In genomic region chr1:156505679-156506298, GRCh38 we compare ENCODE assay signal across 9 cellular contexts. TPM values are rescaled to one million over a fixed set of nuclear protein-coding genes. Genes with fewer than 3 reads are reported as not detected.
A peak's percentile ranks its signal among the peaks of the same experiment; 100 is the strongest.
DNase-seq lines count a peak whose midpoint lies in the region; ATAC-seq, FAIRE-seq and TF ChIP-seq lines count a peak whose summit lies in the region.
"Had no signal": no experiment of that assay in that cellular context is flagged by ENCODE, and none has a peak within 500 bp of the region (broad histone marks: within the 10 kb centered on the region; RNA-seq: fewer than 3 reads in every experiment).

No MANE protein-coding gene starts in this region.

- H3K36me3 ChIP-seq in cardiac muscle cell (no peaks in the 10 kb centered on the region), K562 (ENCODE audit: control insufficient read depth, insufficient read depth, low read length) (no peaks in the 10 kb centered on the region), mucosa of stomach (ENCODE audit: control insufficient read depth, insufficient read depth, low read length) (no peaks in the 10 kb centered on the region), upper lobe of left lung (no peaks in the 10 kb centered on the region)

- FAIRE-seq in K562 (lab: Jason Lieb, UNC): no peak
- FAIRE-seq: D721Med had no signal

- BruUV-seq in K562 (replicated peaks; lab: Mats Ljungman, UMichigan): no TSS peak

- H3K9ac ChIP-seq in K562 (ENCODE audit: insufficient read depth in 1 of 2, low read depth in 2 of 2, low read length in 2 of 2) (peak overlapping the region; percentile 63 to 87; a peak in 3 of 4 replicates), mucosa of stomach (ENCODE audit: low read length) (peak overlapping the region; percentile 65)

- no peak for ATAC-seq in left cardiac atrium
- ATAC-seq in K562: no peak
- no peak for ATAC-seq in upper lobe of left lung (ENCODE audit: low FRiP score in 2 of 2)
- no peak for ATAC-seq in GM19397 (IDR thresholded peaks at IDR 0.05; ENCODE audit: unreplicated experiment)

- H3K4me3 ChIP-seq in cardiac muscle cell (no peak overlapping the region), K562 (no peak overlapping the region), mucosa of stomach (ENCODE audit: low read length) (no peak overlapping the region), upper lobe of left lung (peak overlapping the region in 3 of 4 donors; percentile 14 to 46 (median 37))

- in situ Hi-C loops in K562 (cut with MboI): no loop called here

- H3K4me1 ChIP-seq in cardiac muscle cell (ENCODE audit: low read depth) (peaks cover 54% of the 10 kb centered on the region), K562 (replicated peaks in 1 of 2; ENCODE audit: control insufficient read depth in 2 of 2, insufficient read depth in 2 of 2, low read length in 2 of 2) (peaks cover 46 to 52% of the 10 kb centered on the region in 2 experiments), mucosa of stomach (ENCODE audit: control insufficient read depth, insufficient read depth, low read length) (peaks cover 61% of the 10 kb centered on the region), upper lobe of left lung (peaks cover 66 to 84% (median 72%) of the 10 kb centered on the region in 4 donors)

- POLR2A ChIA-PET in K562 (lab: Yijun Ruan, JAX): interaction anchor here (1.1 to 1.2 kb wide), 2 partner anchors 11 to 14 kb away, joined by 4 read pairs; no protein-coding TSS in a partner anchor

- TF ChIP-seq RAD21 in K562 (CRISPR knock-in tag; conservative IDR thresholded peaks at IDR 0.05 in 1 of 2, IDR thresholded peaks at IDR 0.05 in 1 of 2): no peak

- H3K9me1 ChIP-seq in K562 (ENCODE audit: control insufficient read depth, insufficient read depth, low read length): peaks cover 3% of the 10 kb centered on the region

- DNase-seq in cardiac muscle cell (ENCODE audit: low read depth in 1 of 2, low spot score in 1 of 2) (no peak), left cardiac atrium (no peak), K562 (ENCODE audit: extremely low read depth in 1 of 4, low spot score in 3 of 4) (no peak), upper lobe of left lung (no peak), EL (no peak), NCI-H226 (no peak)

- WGBS in K562 (ENCODE audit: insufficient coverage, low coverage, missing lambda C conversion rate): 70% methylated on average over 20 of the region's 21 CpGs
- 77 to 79% methylated on average over 21 of the region's 21 CpGs for WGBS in upper lobe of left lung, 2 donors

- TF ChIP-seq CTCF in cardiac muscle cell (IDR thresholded peaks at IDR 0.05; ENCODE audit: low read depth, low read length): no peak
- TF ChIP-seq CTCF in K562 (IDR thresholded peaks at IDR 0.05 in 2 of 3, conservative IDR thresholded peaks at IDR 0.05 in 1 of 3; ENCODE audit: insufficient read depth in 2 of 3, low read depth in 1 of 3, low read length in 3 of 3): no peak
- TF ChIP-seq CTCF in upper lobe of left lung (IDR thresholded peaks at IDR 0.05): no peak

- intact Hi-C loops in left cardiac atrium (cut with DNase I): loop anchor here in 1 of 2 donors (5.0 kb wide), 1 partner anchor 77 kb away; no protein-coding TSS in a partner anchor
- intact Hi-C loops in K562 (cut with micrococcal nuclease): loop anchor here (5.0 kb wide), 1 partner anchor 393 kb away; the partner anchor contains the start of gene LMNA

- TF ChIP-seq POLR2A in K562 (conservative IDR thresholded peaks at IDR 0.05) (no peak), upper lobe of left lung (IDR thresholded peaks at IDR 0.05) (no peak)

- H4K20me1 ChIP-seq in K562 (replicated peaks; ENCODE audit: control insufficient read depth, insufficient read depth, low read length): no peaks in the 10 kb centered on the region

- no peaks in the 10 kb centered on the region for H3K79me2 ChIP-seq in K562 (ENCODE audit: control insufficient read depth, insufficient read depth, low read length)

- H3K27me3 ChIP-seq in cardiac muscle cell: no peaks in the 10 kb centered on the region
- no peaks in the 10 kb centered on the region; a peak in 1 of 5 replicates for H3K27me3 ChIP-seq in K562 (ENCODE audit: control insufficient read depth in 2 of 2, insufficient read depth in 2 of 2, low read length in 2 of 2)
- no peaks in the 10 kb centered on the region for H3K27me3 ChIP-seq in mucosa of stomach (ENCODE audit: control insufficient read depth, insufficient read depth, low read length)
- no peaks in the 10 kb centered on the region for H3K27me3 ChIP-seq in upper lobe of left lung

- TF ChIP-seq EP300 in K562 (IDR thresholded peaks at IDR 0.05; ENCODE audit: low read length) (no peak), upper lobe of left lung (IDR thresholded peaks at IDR 0.05) (no peak)

- H2AFZ ChIP-seq in K562 (ENCODE audit: low read depth, low read length): peak overlapping the region; percentile 99

- H3K9me3 ChIP-seq in cardiac muscle cell (ENCODE audit: low read depth) (no peaks in the 10 kb centered on the region), K562 (replicated peaks; ENCODE audit: control insufficient read depth, insufficient read depth, low read depth, low read length) (no peaks in the 10 kb centered on the region), mucosa of stomach (ENCODE audit: control insufficient read depth, low read length) (no peaks in the 10 kb centered on the region), upper lobe of left lung (no peaks in the 10 kb centered on the region)

- peak overlapping the region; percentile 76 for H3K4me2 ChIP-seq in K562 (ENCODE audit: insufficient read depth, low read length)

- CTCF ChIA-PET in K562 (lab: Yijun Ruan, JAX; ENCODE audit: low intra/inter-chr PET ratio): no interaction called here

- peak overlapping the region; percentile 99 for H3K27ac ChIP-seq in cardiac muscle cell
- H3K27ac ChIP-seq in K562 (ENCODE audit: extremely low read depth, low read depth, low read length): peak overlapping the region; percentile 86
- peak overlapping the region; percentile 99 to 100 (median 100) for H3K27ac ChIP-seq in upper lobe of left lung

TF ChIP-seq in K562, 482 proteins besides CTCF, POLR2A, EP300 and RAD21 (continues in another document):
- TF ChIP-seq, protein P1, sequence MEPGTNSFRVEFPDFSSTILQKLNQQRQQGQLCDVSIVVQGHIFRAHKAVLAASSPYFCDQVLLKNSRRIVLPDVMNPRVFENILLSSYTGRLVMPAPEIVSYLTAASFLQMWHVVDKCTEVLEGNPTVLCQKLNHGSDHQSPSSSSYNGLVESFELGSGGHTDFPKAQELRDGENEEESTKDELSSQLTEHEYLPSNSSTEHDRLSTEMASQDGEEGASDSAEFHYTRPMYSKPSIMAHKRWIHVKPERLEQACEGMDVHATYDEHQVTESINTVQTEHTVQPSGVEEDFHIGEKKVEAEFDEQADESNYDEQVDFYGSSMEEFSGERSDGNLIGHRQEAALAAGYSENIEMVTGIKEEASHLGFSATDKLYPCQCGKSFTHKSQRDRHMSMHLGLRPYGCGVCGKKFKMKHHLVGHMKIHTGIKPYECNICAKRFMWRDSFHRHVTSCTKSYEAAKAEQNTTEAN (CRISPR knock-in tag; IDR thresholded peaks at IDR 0.05): no peak
- 0 out of 2 replicates have a peak, but pooled peaks have one; percentile 16 for TF ChIP-seq ZC3H8 (IDR thresholded peaks at IDR 0.05)
- no peak for TF ChIP-seq ZNF695 (CRISPR knock-in tag; IDR thresholded peaks at IDR 0.05)
- 0 out of 2 replicates have a peak, but pooled peaks have one; percentile 3 for TF ChIP-seq NBN (IDR thresholded peaks at IDR 0.05; ENCODE audit: low read depth)
- TF ChIP-seq COPS2 (conservative IDR thresholded peaks at IDR 0.05): no peak
- no peak for TF ChIP-seq MYC (IDR thresholded peaks at IDR 0.05; ENCODE audit: low read depth, low read length)
- no peak for TF ChIP-seq MYC (CRISPR knock-in tag; IDR thresholded peaks at IDR 0.05; ENCODE audit: borderline replicate concordance, low read depth)
- TF ChIP-seq ZNF121 (CRISPR knock-in tag; conservative IDR thresholded peaks at IDR 0.05): no peak
- TF ChIP-seq HDGF (IDR thresholded peaks at IDR 0.05): 0 out of 2 replicates have a peak, but pooled peaks have one; percentile 35
- 0 out of 3 replicates have a peak, but pooled peaks of 1 of the 2 experiments have one; percentile 6 for TF ChIP-seq CBX3 (IDR thresholded peaks at IDR 0.05; ENCODE audit: borderline replicate concordance in 1 of 2, low read length in 2 of 2)
- no peak for TF ChIP-seq POLR2AphosphoS2 (IDR thresholded peaks at IDR 0.05; ENCODE audit: low read length)
- TF ChIP-seq NFIX (CRISPR knock-in tag; IDR thresholded peaks at IDR 0.05; ENCODE audit: low read depth): no peak

RNA-seq across cellular contexts. Expression of gene MEF2D, which starts 5.2 kb away (rescaled TPM):
- total RNA-seq in cardiac muscle cell: 35.9 and 64.6 TPM in 2 replicates
- polyA plus RNA-seq in cardiac muscle cell: 35.1 and 52.1 TPM in 2 replicates
- 10 to 100 TPM; 69.0 to 81.7 TPM for total RNA-seq in left cardiac atrium
- total RNA-seq in K562 (2011; cell fraction: chromatin; rRNA removed; ENCODE audit: low replicate concordance): 11.7 and 23.2 TPM in 2 replicates
- total RNA-seq in K562 (2011; cell fraction: nucleolus; rRNA removed): 10.0 and 13.7 TPM in 2 replicates
- total RNA-seq in K562 (2011; cell fraction: nucleoplasm; rRNA removed): 14.1 and 18.8 TPM in 2 replicates
- 5.4 and 6.5 TPM in 2 replicates for total RNA-seq in K562 (2014; rRNA removed)
- total RNA-seq in K562 (2014; rRNA removed; fragmentation: Illumina TruSeq; extraction: Trizol): 1.3 and 1.7 TPM in 2 replicates
- total RNA-seq in K562 (2015; rRNA removed; fragmentation: Illumina TruSeq; extraction: Trizol): 2.6 and 2.7 TPM in 2 replicates
- total RNA-seq in K562 (2021): 13.8 and 19.5 TPM in 2 replicates
- 2.2 and 4.6 TPM in 2 replicates for polyA plus RNA-seq in K562 (2011; rRNA removed)
- 3.8 and 6.0 TPM in 2 replicates for polyA plus RNA-seq in K562 (2011; cell fraction: cytosol; rRNA removed)
- 8.5 and 14.0 TPM in 2 replicates for polyA plus RNA-seq in K562 (2011; cell fraction: nucleus; rRNA removed)
- 8.7 and 11.3 TPM in 2 replicates for polyA plus RNA-seq in K562 (2012)
- polyA plus RNA-seq in K562 (2014; fragmentation: Illumina TruSeq; extraction: Trizol): 5.0 and 8.2 TPM in 2 replicates
- polyA plus RNA-seq in K562 (2014; fragmentation: Nextera tagmentation; extraction: Ambion mirVana): under 1 TPM; 0.10 TPM
- polyA plus RNA-seq in K562 (2014; rRNA removed): 6.0 and 8.2 TPM in 2 replicates
- 2.8 and 3.4 TPM in 2 replicates for polyA minus RNA-seq in K562 (2011; rRNA and poly(A)+ RNA removed)
- polyA minus RNA-seq in K562 (2011; cell fraction: cytosol; rRNA and poly(A)+ RNA removed): 3.1 and 5.6 TPM in 2 replicates
- 4.6 and 7.7 TPM in 2 replicates for polyA minus RNA-seq in K562 (2011; cell fraction: nucleus; rRNA and poly(A)+ RNA removed)
- total RNA-seq in upper lobe of left lung: 100 to 1,000 TPM in 2 of 6 donors, 10 to 100 TPM in 4; 42.7 to 146 (median 58.7) TPM

Comparison
In these comparisons a context has a peak if more than half of its experiments do, and no peak if none do; other contexts are left out.
1. H3K4me3 ChIP-seq: peak in upper lobe of left lung (3 of 4); none in cardiac muscle cell (single experiment), K562 (single experiment) and mucosa of stomach (single experiment).
2. Peak in every context shown above with its lines, with median percentiles within 50 percentile points of each other: H3K27ac ChIP-seq.